In the genomic region with DNA sequence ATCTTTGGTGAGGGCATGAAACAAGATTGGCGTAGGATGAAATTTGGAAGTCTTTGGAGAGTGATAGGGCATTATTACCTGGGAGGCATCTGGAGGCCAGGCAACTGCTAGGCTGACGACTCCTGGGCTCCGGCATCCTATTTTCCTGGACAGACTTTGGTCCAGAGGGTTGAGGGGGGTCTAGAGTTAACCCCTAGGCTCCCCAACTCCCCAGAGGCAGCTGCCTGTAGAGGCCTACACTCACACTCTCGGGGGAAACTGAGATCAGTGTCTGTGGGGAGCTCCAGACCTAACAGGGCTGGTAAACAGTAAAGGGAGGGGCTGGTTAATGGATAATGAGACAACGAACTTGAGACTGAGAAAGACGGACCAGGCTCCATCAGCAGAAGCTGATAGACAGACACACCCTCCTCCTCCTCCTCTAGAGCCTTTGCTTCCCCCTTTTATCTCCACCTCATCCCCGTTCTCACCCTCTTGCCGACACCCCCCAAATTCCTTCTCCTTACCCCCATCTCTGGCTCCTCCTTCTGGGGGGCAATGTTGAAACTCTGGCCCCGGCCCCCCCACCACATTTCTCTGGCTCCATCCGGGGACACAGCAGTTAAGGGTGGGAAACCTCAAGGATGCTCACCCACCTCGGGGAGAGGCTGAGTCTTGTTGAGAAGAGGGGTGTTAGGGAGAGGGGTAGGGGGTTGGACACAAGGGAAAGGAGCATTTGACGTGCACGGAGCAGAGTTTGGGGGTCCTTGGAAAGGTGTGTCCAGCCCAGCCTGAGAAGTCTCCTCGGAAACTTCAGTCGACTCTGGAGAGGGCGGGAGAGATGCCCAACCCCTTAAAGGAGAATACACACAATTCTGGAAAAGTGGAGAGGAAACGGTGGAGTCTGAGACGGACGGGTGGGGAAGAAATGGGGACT, we compare ENCODE assay signal across 8 cellular contexts. TPM values are rescaled to one million over a fixed set of nuclear protein-coding genes. Genes with fewer than 3 reads are reported as not detected.
DNase-seq lines count a peak whose midpoint lies in the region; ATAC-seq lines count a peak whose summit lies in the region.

A gene with protein sequence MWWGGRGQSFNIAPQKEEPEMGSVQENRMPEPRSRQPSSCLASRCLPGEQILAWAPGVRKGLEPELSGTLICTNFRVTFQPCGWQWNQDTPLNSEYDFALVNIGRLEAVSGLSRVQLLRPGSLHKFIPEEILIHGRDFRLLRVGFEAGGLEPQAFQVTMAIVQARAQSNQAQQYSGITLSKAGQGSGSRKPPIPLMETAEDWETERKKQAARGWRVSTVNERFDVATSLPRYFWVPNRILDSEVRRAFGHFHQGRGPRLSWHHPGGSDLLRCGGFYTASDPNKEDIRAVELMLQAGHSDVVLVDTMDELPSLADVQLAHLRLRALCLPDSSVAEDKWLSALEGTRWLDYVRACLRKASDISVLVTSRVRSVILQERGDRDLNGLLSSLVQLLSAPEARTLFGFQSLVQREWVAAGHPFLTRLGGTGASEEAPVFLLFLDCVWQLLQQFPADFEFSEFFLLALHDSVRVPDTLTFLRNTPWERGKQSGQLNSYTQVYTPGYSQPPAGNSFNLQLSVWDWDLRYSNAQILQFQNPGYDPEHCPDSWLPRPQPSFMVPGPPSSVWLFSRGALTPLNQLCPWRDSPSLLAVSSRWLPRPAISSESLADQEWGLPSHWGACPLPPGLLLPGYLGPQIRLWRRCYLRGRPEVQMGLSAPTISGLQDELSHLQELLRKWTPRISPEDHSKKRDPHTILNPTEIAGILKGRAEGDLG (minus strand): TSS at position 804 of the 916 bp plus-strand sequence. CDS start 232 bp downstream, at position 572.

- DNase-seq in activated naive CD4-positive, alpha-beta T cell treated with anti-CD3 and anti-CD28 coated beads for 36 hours: no peak
- no peak for DNase-seq in activated naive CD4-positive, alpha-beta T cell (lab: John Stamatoyannopoulos, UW)
- no peak for DNase-seq in activated naive CD8-positive, alpha-beta T cell treated with anti-CD3 and anti-CD28 coated beads for 36 hours
- DNase-seq in right cardiac atrium (peak in 1 of 3 donors; percentile 54), skeletal muscle cell (ENCODE audit: low read depth) (no peak), KBM-7 (no peak)
- DNase-seq in stimulated activated CD4-positive, alpha-beta T cell treated with anti-CD3 and anti-CD28 coated beads, Interleukin-1b, Interleukin-23, amount 100 ng/mL, for 48 hours: no peak

- H3K27ac ChIP-seq in right cardiac atrium (ENCODE audit: low read length): no peak within 1 kb of the TSS

- ATAC-seq in right cardiac atrium (peak; percentile 50 to 61), GM21423 (IDR thresholded peaks at IDR 0.05; ENCODE audit: unreplicated experiment) (no peak)

- H3K4me3 Mint-ChIP-seq in activated naive CD4-positive, alpha-beta T cell treated with anti-CD3 and anti-CD28 coated beads for 36 hours: no peak within 1 kb of the TSS
- H3K4me3 Mint-ChIP-seq in activated naive CD8-positive, alpha-beta T cell treated with anti-CD3 and anti-CD28 coated beads for 36 hours: peak within 1 kb of the TSS; percentile 11

- in situ Hi-C loops in KBM-7 (cut with MboI; ENCODE audit: low pct_unique_long_range_greater_than_20kb, low sequenced_read_pairs): no loop called here

- H3K9me3 ChIP-seq in right cardiac atrium (ENCODE audit: control insufficient read depth, low read length): no peaks in the 10 kb centered on the region

- H3K4me1 ChIP-seq in right cardiac atrium (ENCODE audit: control insufficient read depth, insufficient read depth, low read length): peaks cover 8% of the 10 kb centered on the region

- peaks cover 46% of the 10 kb centered on the region for H3K4me1 Mint-ChIP-seq in activated naive CD4-positive, alpha-beta T cell treated with anti-CD3 and anti-CD28 coated beads for 36 hours (ENCODE audit: low read depth)
- H3K4me1 Mint-ChIP-seq in activated naive CD8-positive, alpha-beta T cell treated with anti-CD3 and anti-CD28 coated beads for 36 hours: peaks cover 33% of the 10 kb centered on the region

- peak within 1 kb of the TSS; percentile 44 for H3K4me3 ChIP-seq in right cardiac atrium (ENCODE audit: low read length)
- peak within 1 kb of the TSS; percentile 72 for H3K4me3 ChIP-seq in skeletal muscle cell (ENCODE audit: low read depth, low read length)

- intact Hi-C loops in activated naive CD4-positive, alpha-beta T cell treated with anti-CD3 and anti-CD28 coated beads for 36 hours (cut with micrococcal nuclease): no loop called here
- intact Hi-C loops in right cardiac atrium (cut with DNase I): no loop called here

- CTCF ChIA-PET in activated naive CD4-positive, alpha-beta T cell treated with anti-CD3 and anti-CD28 coated beads for 36 hours (lab: Charles Lee): no interaction called here

- H3K9me3 Mint-ChIP-seq in activated naive CD4-positive, alpha-beta T cell treated with anti-CD3 and anti-CD28 coated beads for 36 hours: no peaks in the 10 kb centered on the region
- H3K9me3 Mint-ChIP-seq in activated naive CD8-positive, alpha-beta T cell treated with anti-CD3 and anti-CD28 coated beads for 36 hours: no peaks in the 10 kb centered on the region

- H3K27me3 Mint-ChIP-seq in activated naive CD4-positive, alpha-beta T cell treated with anti-CD3 and anti-CD28 coated beads for 36 hours (ENCODE audit: low read depth): no peaks in the 10 kb centered on the region
- peaks cover 3% of the 10 kb centered on the region for H3K27me3 Mint-ChIP-seq in activated naive CD8-positive, alpha-beta T cell treated with anti-CD3 and anti-CD28 coated beads for 36 hours

- 22% methylated on average over 19 of the region's 19 CpGs for WGBS in right cardiac atrium

- H3K36me3 Mint-ChIP-seq in activated naive CD4-positive, alpha-beta T cell treated with anti-CD3 and anti-CD28 coated beads for 36 hours (ENCODE audit: low read depth): no peaks in the 10 kb centered on the region
- no peaks in the 10 kb centered on the region for H3K36me3 Mint-ChIP-seq in activated naive CD8-positive, alpha-beta T cell treated with anti-CD3 and anti-CD28 coated beads for 36 hours

- no peaks in the 10 kb centered on the region for H3K27me3 ChIP-seq in right cardiac atrium (ENCODE audit: control insufficient read depth, insufficient read depth)

- H3K27ac Mint-ChIP-seq in activated naive CD4-positive, alpha-beta T cell treated with anti-CD3 and anti-CD28 coated beads for 36 hours: peak within 1 kb of the TSS; percentile 54
- H3K27ac Mint-ChIP-seq in activated naive CD8-positive, alpha-beta T cell treated with anti-CD3 and anti-CD28 coated beads for 36 hours: peak within 1 kb of the TSS; percentile 47

RNA-seq across cellular contexts. Expression of the gene that starts here (rescaled TPM):
- under 1 TPM; 0.69 to 0.72 TPM for total RNA-seq in activated naive CD4-positive, alpha-beta T cell treated with anti-CD3 and anti-CD28 coated beads for 36 hours
- 1 to 10 TPM in 1 of 2 experiments, under 1 TPM in 1; 0.94 to 1.8 TPM for total RNA-seq in activated naive CD8-positive, alpha-beta T cell treated with anti-CD3 and anti-CD28 coated beads for 36 hours
- 10 to 100 TPM in 1 of 4 donors, 1 to 10 TPM in 3; 7.1 to 14.9 (median 9.1) TPM for total RNA-seq in right cardiac atrium
- polyA plus RNA-seq in right cardiac atrium: 3.1 TPM
